36 cellular contexts compared by ENCODE assay signal in genomic region chr3:76474632-76475031, GRCh38.
"Had no signal": no experiment of that assay in that cellular context is flagged by ENCODE, and none has a peak within 500 bp of the region (broad histone marks: within the 10 kb centered on the region; RNA-seq: fewer than 3 reads in every experiment).

No MANE protein-coding gene starts in this region.

- H3K4me3 ChIP-seq: Peyer's patch had no signal

- DNase-seq: activated CD4-positive, alpha-beta T cell treated with anti-CD3 and anti-CD28 coated beads for 1 hour; activated CD4-positive, alpha-beta T cell treated with anti-CD3 and anti-CD28 coated beads, Interleukin-2, amount 10 ng/mL, durations not matched to agents 24 days and 14 days; activated CD4-positive, alpha-beta T cell treated with anti-CD3 and anti-CD28 coated beads, Interleukin-2, amount 50 U/mL, for 4 hours; activated CD4-positive, CD25-positive, alpha-beta regulatory T cell; activated CD8-positive, alpha-beta T cell treated with anti-CD3 and anti-CD28 coated beads for 36 hours; activated effector memory CD4-positive, alpha-beta T cell treated with anti-CD3 and anti-CD28 coated beads, Interleukin-2, amount 50 U/mL, for 16 hours; activated naive CD4-positive, alpha-beta T cell; activated naive CD4-positive, alpha-beta T cell treated with anti-CD3 and anti-CD28 coated beads, Interleukin-2, amount 50 U/mL, for 16 hours; activated naive CD8-positive, alpha-beta T cell treated with anti-CD3 and anti-CD28 coated beads for 36 hours; activated T-cell treated with anti-CD3 and anti-CD28 coated beads, Interleukin-2, amount 50 U/mL, for 1 hour; activated T-cell treated with anti-CD3 and anti-CD28 coated beads, Interleukin-2, amount 50 U/mL, for 72 hours; amniotic stem cell; aorta; brain microvascular endothelial cell; central memory CD4-positive, alpha-beta T cell; NCI-H1105; NCI-H1417 treated with DMSO at 0.1 percent for 48 hours; NCI-H187 treated with DMSO at 0.1 percent for 48 hours; NCI-H2081; NCI-H226; NCI-H446 treated with DMSO at 0.1 percent for 48 hours; NCI-H524; NCI-H69; NCI-H82; PC-3; Peyer's patch; SIG-M5; SW 1271; T-helper 1 cell; T-helper 2 cell; T-helper 9 cell had no signal

- ATAC-seq: activated CD8-positive, alpha-beta T cell treated with anti-CD3 and anti-CD28 coated beads for 36 hours; activated T-cell treated with anti-CD3 and anti-CD28 coated beads, Interleukin-2, amount 50 U/mL, for 72 hours; activated T-helper 17 cell treated with anti-CD3 and anti-CD28 coated beads, Interleukin-2, amount 50 U/mL, for 72 hours; PC-3; Right ventricle myocardium inferior; SK-N-SH treated with all-trans-retinoic acid at 6 μM for 48 hours had no signal

- H3K4me1 ChIP-seq: Peyer's patch had no signal

- H3K9me3 ChIP-seq: Peyer's patch had no signal

- H3K27me3 ChIP-seq: brain microvascular endothelial cell, Peyer's patch had no signal

- H3K27ac ChIP-seq: brain microvascular endothelial cell, Peyer's patch, RWPE1, VCaP had no signal

- H3K36me3 ChIP-seq: brain microvascular endothelial cell, Peyer's patch had no signal
